26 cellular contexts compared by ENCODE assay signal in the genomic region with DNA sequence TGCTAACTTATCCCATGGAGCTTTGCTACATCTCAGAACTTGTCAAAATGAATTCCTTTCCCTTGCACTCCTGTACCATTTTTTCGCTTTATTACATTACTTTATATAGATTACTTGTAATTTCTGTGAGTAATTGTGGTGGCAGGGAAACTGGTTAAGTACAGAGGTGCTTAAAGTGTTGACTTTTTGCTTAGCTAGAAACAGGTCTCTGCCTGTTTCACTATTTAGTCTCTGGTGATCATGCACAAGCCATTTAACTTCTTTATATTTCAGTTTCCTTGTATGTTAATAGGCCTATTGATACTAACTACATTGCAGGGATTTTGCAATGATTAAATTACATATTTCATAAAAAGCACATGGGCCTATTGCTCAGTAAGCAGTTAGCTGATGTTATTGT.
"Had no signal": no experiment of that assay in that cellular context is flagged by ENCODE, and none has a peak within 500 bp of the region (broad histone marks: within the 10 kb centered on the region; RNA-seq: fewer than 3 reads in every experiment).

No MANE protein-coding gene starts in this region.

- H3K9me3 ChIP-seq: esophagus muscularis mucosa, gastroesophageal sphincter had no signal

- H3K36me3 ChIP-seq: brain microvascular endothelial cell, esophagus muscularis mucosa, gastroesophageal sphincter had no signal

- FAIRE-seq: colon had no signal

- H3K27me3 ChIP-seq: brain microvascular endothelial cell, esophagus muscularis mucosa, gastroesophageal sphincter had no signal

- H3K4me3 ChIP-seq: esophagus muscularis mucosa, gastroesophageal sphincter had no signal

- DNase-seq: activated CD4-positive, alpha-beta memory T cell treated with anti-CD3 and anti-CD28 coated beads, Interleukin-2, amount 10 ng/mL, durations not matched to agents 7 days and 5 days; activated CD4-positive, alpha-beta T cell treated with anti-CD3 and anti-CD28 coated beads for 1 hour; activated CD4-positive, alpha-beta T cell treated with anti-CD3 and anti-CD28 coated beads for 4 hours; activated CD4-positive, alpha-beta T cell treated with anti-CD3 and anti-CD28 coated beads, Interleukin-2, amount 10 ng/mL, durations not matched to agents 7 days and 5 days; activated CD4-positive, alpha-beta T cell treated with anti-CD3 and anti-CD28 coated beads, Interleukin-2, amount 50 U/mL, for 4 hours; activated CD8-positive, alpha-beta memory T cell treated with anti-CD3 and anti-CD28 coated beads, Interleukin-2, amount 50 U/mL, for 48 hours; activated gamma-delta T cell; activated naive CD4-positive, alpha-beta T cell; activated naive CD4-positive, alpha-beta T cell treated with anti-CD3 and anti-CD28 coated beads, Interleukin-2, amount 10 ng/mL, durations not matched to agents 7 days and 5 days; activated naive CD8-positive, alpha-beta T cell treated with anti-CD3 and anti-CD28 coated beads, Interleukin-2, amount 10 ng/mL, durations not matched to agents 7 days and 5 days; activated T-cell treated with anti-CD3 and anti-CD28 coated beads for 4 hours; activated T-cell treated with anti-CD3 and anti-CD28 coated beads, Interleukin-2, amount 50 U/mL, for 24 hours; activated T-cell treated with anti-CD3 and anti-CD28 coated beads, Interleukin-2, amount 50 U/mL, for 72 hours; brain microvascular endothelial cell; caudate nucleus; cortex of kidney; dermis blood vessel endothelial cell; effector CD4-positive, alpha-beta T cell; effector memory CD8-positive, alpha-beta T cell; foreskin melanocyte; head of caudate nucleus; T-helper 2 cell had no signal

- H3K36me3 Mint-ChIP-seq: activated naive CD4-positive, alpha-beta T cell treated with anti-CD3 and anti-CD28 coated beads, Interleukin-2, amount 10 ng/mL, durations not matched to agents 7 days and 5 days; activated naive CD4-positive, alpha-beta T cell treated with anti-CD3 and anti-CD28 coated beads, Interleukin-2, amount 50 U/mL, for 72 hours; activated naive CD8-positive, alpha-beta T cell treated with anti-CD3 and anti-CD28 coated beads, Interleukin-2, amount 10 ng/mL, durations not matched to agents 7 days and 5 days had no signal

- H3K4me1 Mint-ChIP-seq: activated CD4-positive, alpha-beta memory T cell treated with anti-CD3 and anti-CD28 coated beads, Interleukin-2, amount 10 ng/mL, durations not matched to agents 7 days and 5 days; activated CD4-positive, alpha-beta T cell treated with anti-CD3 and anti-CD28 coated beads, Interleukin-2, amount 10 ng/mL, durations not matched to agents 7 days and 5 days; activated naive CD4-positive, alpha-beta T cell treated with anti-CD3 and anti-CD28 coated beads, Interleukin-2, amount 10 ng/mL, durations not matched to agents 7 days and 5 days; activated naive CD8-positive, alpha-beta T cell treated with anti-CD3 and anti-CD28 coated beads, Interleukin-2, amount 10 ng/mL, durations not matched to agents 7 days and 5 days had no signal

- H3K27ac Mint-ChIP-seq: activated CD4-positive, alpha-beta memory T cell treated with anti-CD3 and anti-CD28 coated beads, Interleukin-2, amount 10 ng/mL, durations not matched to agents 7 days and 5 days; activated CD4-positive, alpha-beta T cell treated with anti-CD3 and anti-CD28 coated beads, Interleukin-2, amount 10 ng/mL, durations not matched to agents 7 days and 5 days; activated naive CD4-positive, alpha-beta T cell treated with anti-CD3 and anti-CD28 coated beads, Interleukin-2, amount 10 ng/mL, durations not matched to agents 7 days and 5 days; activated naive CD4-positive, alpha-beta T cell treated with anti-CD3 and anti-CD28 coated beads, Interleukin-2, amount 50 U/mL, for 72 hours; activated naive CD8-positive, alpha-beta T cell treated with anti-CD3 and anti-CD28 coated beads, Interleukin-2, amount 10 ng/mL, durations not matched to agents 7 days and 5 days; activated T-cell treated with anti-CD3 and anti-CD28 coated beads, Interleukin-2, amount 50 U/mL, for 24 hours; activated T-cell treated with anti-CD3 and anti-CD28 coated beads, Interleukin-2, amount 50 U/mL, for 72 hours; effector memory CD8-positive, alpha-beta T cell had no signal

- H3K27me3 Mint-ChIP-seq: activated CD4-positive, alpha-beta memory T cell treated with anti-CD3 and anti-CD28 coated beads, Interleukin-2, amount 10 ng/mL, durations not matched to agents 7 days and 5 days; activated CD4-positive, alpha-beta T cell treated with anti-CD3 and anti-CD28 coated beads, Interleukin-2, amount 10 ng/mL, durations not matched to agents 7 days and 5 days; activated naive CD4-positive, alpha-beta T cell treated with anti-CD3 and anti-CD28 coated beads, Interleukin-2, amount 10 ng/mL, durations not matched to agents 7 days and 5 days; activated naive CD8-positive, alpha-beta T cell treated with anti-CD3 and anti-CD28 coated beads, Interleukin-2, amount 10 ng/mL, durations not matched to agents 7 days and 5 days; activated T-cell treated with anti-CD3 and anti-CD28 coated beads, Interleukin-2, amount 50 U/mL, for 24 hours; effector memory CD8-positive, alpha-beta T cell had no signal

- H3K27ac ChIP-seq: brain microvascular endothelial cell, esophagus muscularis mucosa, gastroesophageal sphincter had no signal

- H3K4me3 Mint-ChIP-seq: activated CD4-positive, alpha-beta memory T cell treated with anti-CD3 and anti-CD28 coated beads, Interleukin-2, amount 10 ng/mL, durations not matched to agents 7 days and 5 days; activated CD4-positive, alpha-beta T cell treated with anti-CD3 and anti-CD28 coated beads, Interleukin-2, amount 10 ng/mL, durations not matched to agents 7 days and 5 days; activated naive CD4-positive, alpha-beta T cell treated with anti-CD3 and anti-CD28 coated beads, Interleukin-2, amount 10 ng/mL, durations not matched to agents 7 days and 5 days; activated naive CD8-positive, alpha-beta T cell treated with anti-CD3 and anti-CD28 coated beads, Interleukin-2, amount 10 ng/mL, durations not matched to agents 7 days and 5 days; activated T-cell treated with anti-CD3 and anti-CD28 coated beads, Interleukin-2, amount 50 U/mL, for 24 hours; activated T-cell treated with anti-CD3 and anti-CD28 coated beads, Interleukin-2, amount 50 U/mL, for 72 hours; effector memory CD8-positive, alpha-beta T cell had no signal

- H3K9me3 Mint-ChIP-seq: activated CD4-positive, alpha-beta memory T cell treated with anti-CD3 and anti-CD28 coated beads, Interleukin-2, amount 10 ng/mL, durations not matched to agents 7 days and 5 days; activated CD4-positive, alpha-beta T cell treated with anti-CD3 and anti-CD28 coated beads, Interleukin-2, amount 10 ng/mL, durations not matched to agents 7 days and 5 days; activated naive CD4-positive, alpha-beta T cell treated with anti-CD3 and anti-CD28 coated beads, Interleukin-2, amount 10 ng/mL, durations not matched to agents 7 days and 5 days; activated naive CD4-positive, alpha-beta T cell treated with anti-CD3 and anti-CD28 coated beads, Interleukin-2, amount 50 U/mL, for 72 hours; activated T-cell treated with anti-CD3 and anti-CD28 coated beads, Interleukin-2, amount 50 U/mL, for 24 hours; effector memory CD8-positive, alpha-beta T cell had no signal

- ATAC-seq: activated naive CD4-positive, alpha-beta T cell treated with anti-CD3 and anti-CD28 coated beads, Interleukin-2, amount 50 U/mL, for 72 hours; activated T-cell treated with anti-CD3 and anti-CD28 coated beads, Interleukin-2, amount 50 U/mL, for 72 hours; effector memory CD8-positive, alpha-beta T cell; gastroesophageal sphincter had no signal
